Comparison of ENCODE assay signal across 1 cellular context in the genomic region with DNA sequence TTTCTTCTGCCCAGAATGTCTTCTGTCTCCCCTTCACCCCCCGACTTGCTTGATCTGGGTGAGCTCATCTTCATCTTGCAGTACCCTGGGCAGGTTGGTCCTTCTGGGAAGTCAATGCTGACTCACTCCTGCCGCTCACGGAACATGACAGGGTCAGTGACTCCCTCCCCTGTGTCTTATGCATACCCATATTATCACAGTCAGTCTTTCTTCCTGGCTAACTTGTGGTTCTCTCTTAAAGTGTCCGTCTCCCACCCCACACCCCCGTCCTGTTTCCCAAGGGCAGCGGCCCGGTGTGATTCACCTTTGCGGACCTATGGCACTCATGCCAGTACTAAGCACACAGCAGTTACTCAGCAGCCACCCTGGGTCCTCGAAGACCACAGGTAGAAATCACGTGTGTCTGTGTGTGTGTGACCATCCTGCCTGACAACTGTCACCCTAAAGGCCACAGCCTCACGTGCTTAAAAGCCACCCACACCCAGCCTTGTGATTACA.
TF ChIP-seq lines count a peak whose summit lies in the region.

No MANE protein-coding gene starts in this region.

TF ChIP-seq in HEK293, 187 proteins besides CTCF, POLR2A, EP300 and RAD21 (continued from another document and continues in another):
- TF ChIP-seq, protein P1, sequence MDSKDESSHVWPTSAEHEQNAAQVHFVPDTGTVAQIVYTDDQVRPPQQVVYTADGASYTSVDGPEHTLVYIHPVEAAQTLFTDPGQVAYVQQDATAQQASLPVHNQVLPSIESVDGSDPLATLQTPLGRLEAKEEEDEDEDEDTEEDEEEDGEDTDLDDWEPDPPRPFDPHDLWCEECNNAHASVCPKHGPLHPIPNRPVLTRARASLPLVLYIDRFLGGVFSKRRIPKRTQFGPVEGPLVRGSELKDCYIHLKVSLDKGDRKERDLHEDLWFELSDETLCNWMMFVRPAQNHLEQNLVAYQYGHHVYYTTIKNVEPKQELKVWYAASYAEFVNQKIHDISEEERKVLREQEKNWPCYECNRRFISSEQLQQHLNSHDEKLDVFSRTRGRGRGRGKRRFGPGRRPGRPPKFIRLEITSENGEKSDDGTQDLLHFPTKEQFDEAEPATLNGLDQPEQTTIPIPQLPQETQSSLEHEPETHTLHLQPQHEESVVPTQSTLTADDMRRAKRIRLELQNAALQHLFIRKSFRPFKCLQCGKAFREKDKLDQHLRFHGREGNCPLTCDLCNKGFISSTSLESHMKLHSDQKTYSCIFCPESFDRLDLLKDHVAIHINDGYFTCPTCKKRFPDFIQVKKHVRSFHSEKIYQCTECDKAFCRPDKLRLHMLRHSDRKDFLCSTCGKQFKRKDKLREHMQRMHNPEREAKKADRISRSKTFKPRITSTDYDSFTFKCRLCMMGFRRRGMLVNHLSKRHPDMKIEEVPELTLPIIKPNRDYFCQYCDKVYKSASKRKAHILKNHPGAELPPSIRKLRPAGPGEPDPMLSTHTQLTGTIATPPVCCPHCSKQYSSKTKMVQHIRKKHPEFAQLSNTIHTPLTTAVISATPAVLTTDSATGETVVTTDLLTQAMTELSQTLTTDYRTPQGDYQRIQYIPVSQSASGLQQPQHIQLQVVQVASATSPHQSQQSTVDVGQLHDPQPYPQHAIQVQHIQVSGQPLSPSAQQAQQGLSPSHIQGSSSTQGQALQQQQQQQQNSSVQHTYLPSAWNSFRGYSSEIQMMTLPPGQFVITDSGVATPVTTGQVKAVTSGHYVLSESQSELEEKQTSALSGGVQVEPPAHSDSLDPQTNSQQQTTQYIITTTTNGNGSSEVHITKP (tag by site-specific recombination; IDR thresholded peaks at IDR 0.05) = peak; percentile 66
- TF ChIP-seq ZNF274 (IDR thresholded peaks at IDR 0.05; ENCODE audit: low read length) (no peak), ZNF274 (tag by site-specific recombination; IDR thresholded peaks at IDR 0.05; ENCODE audit: borderline replicate concordance) (no peak), GLI4 (tag by site-specific recombination; IDR thresholded peaks at IDR 0.05) (no peak), ZNF529 (tag by site-specific recombination; IDR thresholded peaks at IDR 0.05; ENCODE audit: insufficient replicate concordance) (no peak), SP7 (tag by site-specific recombination; IDR thresholded peaks at IDR 0.05) (no peak), ZNF169 (tag by site-specific recombination; IDR thresholded peaks at IDR 0.05) (no peak), ZNF114 (tag by site-specific recombination; IDR thresholded peaks at IDR 0.05) (no peak), ZNF843 (tag by site-specific recombination; IDR thresholded peaks at IDR 0.05) (no peak), ZEB2 (tag by site-specific recombination; IDR thresholded peaks at IDR 0.05) (no peak), ZNF157 (tag by site-specific recombination; IDR thresholded peaks at IDR 0.05) (no peak), ZFP3 (tag by site-specific recombination; IDR thresholded peaks at IDR 0.05; ENCODE audit: low read depth) (peak; percentile 45; the same call in 1 of the 2 replicates), ZNF610 (tag by site-specific recombination; IDR thresholded peaks at IDR 0.05; ENCODE audit: borderline replicate concordance) (no peak), REPIN1 (tag by site-specific recombination; IDR thresholded peaks at IDR 0.05; ENCODE audit: low read depth) (no peak), ZNF596 (tag by site-specific recombination; IDR thresholded peaks at IDR 0.05) (no peak), ZNF473 (tag by site-specific recombination; IDR thresholded peaks at IDR 0.05) (no peak), ZFP37 (tag by site-specific recombination; IDR thresholded peaks at IDR 0.05) (no peak), ZNF629 (tag by site-specific recombination; IDR thresholded peaks at IDR 0.05) (0 out of 2 replicates have a peak, but pooled peaks have one; percentile 40), ZNF138 (tag by site-specific recombination; IDR thresholded peaks at IDR 0.05; ENCODE audit: borderline replicate concordance) (no peak), ZNF707 (tag by site-specific recombination; IDR thresholded peaks at IDR 0.05) (no peak), SALL2 (tag by site-specific recombination; IDR thresholded peaks at IDR 0.05; ENCODE audit: borderline replicate concordance) (no peak), ZFP69B (tag by site-specific recombination; IDR thresholded peaks at IDR 0.05) (no peak), ZNF223 (tag by site-specific recombination; IDR thresholded peaks at IDR 0.05) (no peak), ZNF10 (tag by site-specific recombination; IDR thresholded peaks at IDR 0.05) (no peak), ZNF37A (tag by site-specific recombination; IDR thresholded peaks at IDR 0.05) (no peak), ZNF830 (tag by site-specific recombination; IDR thresholded peaks at IDR 0.05; ENCODE audit: low read depth) (no peak), ZNF776 (tag by site-specific recombination; IDR thresholded peaks at IDR 0.05; ENCODE audit: borderline replicate concordance) (no peak), OVOL3 (tag by site-specific recombination; IDR thresholded peaks at IDR 0.05) (no peak), ZNF311 (tag by site-specific recombination; IDR thresholded peaks at IDR 0.05; ENCODE audit: borderline replicate concordance) (no peak), ZNF394 (tag by site-specific recombination; IDR thresholded peaks at IDR 0.05; ENCODE audit: borderline replicate concordance) (no peak), ZBTB8A (tag by site-specific recombination; IDR thresholded peaks at IDR 0.05) (no peak)
- TF ChIP-seq, protein P2, sequence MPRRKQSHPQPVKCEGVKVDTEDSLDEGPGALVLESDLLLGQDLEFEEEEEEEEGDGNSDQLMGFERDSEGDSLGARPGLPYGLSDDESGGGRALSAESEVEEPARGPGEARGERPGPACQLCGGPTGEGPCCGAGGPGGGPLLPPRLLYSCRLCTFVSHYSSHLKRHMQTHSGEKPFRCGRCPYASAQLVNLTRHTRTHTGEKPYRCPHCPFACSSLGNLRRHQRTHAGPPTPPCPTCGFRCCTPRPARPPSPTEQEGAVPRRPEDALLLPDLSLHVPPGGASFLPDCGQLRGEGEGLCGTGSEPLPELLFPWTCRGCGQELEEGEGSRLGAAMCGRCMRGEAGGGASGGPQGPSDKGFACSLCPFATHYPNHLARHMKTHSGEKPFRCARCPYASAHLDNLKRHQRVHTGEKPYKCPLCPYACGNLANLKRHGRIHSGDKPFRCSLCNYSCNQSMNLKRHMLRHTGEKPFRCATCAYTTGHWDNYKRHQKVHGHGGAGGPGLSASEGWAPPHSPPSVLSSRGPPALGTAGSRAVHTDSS (tag by site-specific recombination; IDR thresholded peaks at IDR 0.05) = no peak
- TF ChIP-seq, protein P3, sequence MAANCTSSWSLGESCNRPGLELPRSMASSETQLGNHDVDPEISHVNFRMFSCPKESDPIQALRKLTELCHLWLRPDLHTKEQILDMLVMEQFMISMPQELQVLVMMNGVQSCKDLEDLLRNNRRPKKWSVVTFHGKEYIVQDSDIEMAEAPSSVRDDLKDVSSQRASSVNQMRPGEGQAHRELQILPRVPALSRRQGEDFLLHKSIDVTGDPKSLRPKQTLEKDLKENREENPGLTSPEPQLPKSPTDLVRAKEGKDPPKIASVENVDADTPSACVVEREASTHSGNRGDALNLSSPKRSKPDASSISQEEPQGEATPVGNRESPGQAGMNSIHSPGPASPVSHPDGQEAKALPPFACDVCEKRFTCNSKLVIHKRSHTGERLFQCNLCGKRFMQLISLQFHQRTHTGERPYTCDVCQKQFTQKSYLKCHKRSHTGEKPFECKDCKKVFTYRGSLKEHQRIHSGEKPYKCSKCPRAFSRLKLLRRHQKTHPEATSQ (tag by site-specific recombination; IDR thresholded peaks at IDR 0.05) = no peak
- TF ChIP-seq, protein P4, sequence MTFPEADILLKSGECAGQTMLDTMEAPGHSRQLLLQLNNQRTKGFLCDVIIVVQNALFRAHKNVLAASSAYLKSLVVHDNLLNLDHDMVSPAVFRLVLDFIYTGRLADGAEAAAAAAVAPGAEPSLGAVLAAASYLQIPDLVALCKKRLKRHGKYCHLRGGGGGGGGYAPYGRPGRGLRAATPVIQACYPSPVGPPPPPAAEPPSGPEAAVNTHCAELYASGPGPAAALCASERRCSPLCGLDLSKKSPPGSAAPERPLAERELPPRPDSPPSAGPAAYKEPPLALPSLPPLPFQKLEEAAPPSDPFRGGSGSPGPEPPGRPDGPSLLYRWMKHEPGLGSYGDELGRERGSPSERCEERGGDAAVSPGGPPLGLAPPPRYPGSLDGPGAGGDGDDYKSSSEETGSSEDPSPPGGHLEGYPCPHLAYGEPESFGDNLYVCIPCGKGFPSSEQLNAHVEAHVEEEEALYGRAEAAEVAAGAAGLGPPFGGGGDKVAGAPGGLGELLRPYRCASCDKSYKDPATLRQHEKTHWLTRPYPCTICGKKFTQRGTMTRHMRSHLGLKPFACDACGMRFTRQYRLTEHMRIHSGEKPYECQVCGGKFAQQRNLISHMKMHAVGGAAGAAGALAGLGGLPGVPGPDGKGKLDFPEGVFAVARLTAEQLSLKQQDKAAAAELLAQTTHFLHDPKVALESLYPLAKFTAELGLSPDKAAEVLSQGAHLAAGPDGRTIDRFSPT (tag by site-specific recombination; IDR thresholded peaks at IDR 0.05) = no peak
- TF ChIP-seq, protein P5, sequence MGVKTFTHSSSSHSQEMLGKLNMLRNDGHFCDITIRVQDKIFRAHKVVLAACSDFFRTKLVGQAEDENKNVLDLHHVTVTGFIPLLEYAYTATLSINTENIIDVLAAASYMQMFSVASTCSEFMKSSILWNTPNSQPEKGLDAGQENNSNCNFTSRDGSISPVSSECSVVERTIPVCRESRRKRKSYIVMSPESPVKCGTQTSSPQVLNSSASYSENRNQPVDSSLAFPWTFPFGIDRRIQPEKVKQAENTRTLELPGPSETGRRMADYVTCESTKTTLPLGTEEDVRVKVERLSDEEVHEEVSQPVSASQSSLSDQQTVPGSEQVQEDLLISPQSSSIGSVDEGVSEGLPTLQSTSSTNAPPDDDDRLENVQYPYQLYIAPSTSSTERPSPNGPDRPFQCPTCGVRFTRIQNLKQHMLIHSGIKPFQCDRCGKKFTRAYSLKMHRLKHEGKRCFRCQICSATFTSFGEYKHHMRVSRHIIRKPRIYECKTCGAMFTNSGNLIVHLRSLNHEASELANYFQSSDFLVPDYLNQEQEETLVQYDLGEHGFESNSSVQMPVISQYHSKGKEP (tag by site-specific recombination; IDR thresholded peaks at IDR 0.05) = no peak
- TF ChIP-seq, protein P6, sequence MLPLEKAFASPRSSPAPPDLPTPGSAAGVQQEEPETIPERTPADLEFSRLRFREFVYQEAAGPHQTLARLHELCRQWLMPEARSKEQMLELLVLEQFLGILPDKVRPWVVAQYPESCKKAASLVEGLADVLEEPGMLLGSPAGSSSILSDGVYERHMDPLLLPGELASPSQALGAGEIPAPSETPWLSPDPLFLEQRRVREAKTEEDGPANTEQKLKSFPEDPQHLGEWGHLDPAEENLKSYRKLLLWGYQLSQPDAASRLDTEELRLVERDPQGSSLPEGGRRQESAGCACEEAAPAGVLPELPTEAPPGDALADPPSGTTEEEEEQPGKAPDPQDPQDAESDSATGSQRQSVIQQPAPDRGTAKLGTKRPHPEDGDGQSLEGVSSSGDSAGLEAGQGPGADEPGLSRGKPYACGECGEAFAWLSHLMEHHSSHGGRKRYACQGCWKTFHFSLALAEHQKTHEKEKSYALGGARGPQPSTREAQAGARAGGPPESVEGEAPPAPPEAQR (tag by site-specific recombination; IDR thresholded peaks at IDR 0.05) = no peak
- TF ChIP-seq, protein P7, sequence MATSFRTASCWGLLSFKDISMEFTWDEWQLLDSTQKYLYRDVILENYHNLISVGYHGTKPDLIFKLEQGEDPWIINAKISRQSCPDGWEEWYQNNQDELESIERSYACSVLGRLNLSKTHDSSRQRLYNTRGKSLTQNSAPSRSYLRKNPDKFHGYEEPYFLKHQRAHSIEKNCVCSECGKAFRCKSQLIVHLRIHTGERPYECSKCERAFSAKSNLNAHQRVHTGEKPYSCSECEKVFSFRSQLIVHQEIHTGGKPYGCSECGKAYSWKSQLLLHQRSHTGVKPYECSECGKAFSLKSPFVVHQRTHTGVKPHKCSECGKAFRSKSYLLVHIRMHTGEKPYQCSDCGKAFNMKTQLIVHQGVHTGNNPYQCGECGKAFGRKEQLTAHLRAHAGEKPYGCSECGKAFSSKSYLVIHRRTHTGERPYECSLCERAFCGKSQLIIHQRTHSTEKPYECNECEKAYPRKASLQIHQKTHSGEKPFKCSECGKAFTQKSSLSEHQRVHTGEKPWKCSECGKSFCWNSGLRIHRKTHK (tag by site-specific recombination; IDR thresholded peaks at IDR 0.05) = no peak
- TF ChIP-seq, protein P8, sequence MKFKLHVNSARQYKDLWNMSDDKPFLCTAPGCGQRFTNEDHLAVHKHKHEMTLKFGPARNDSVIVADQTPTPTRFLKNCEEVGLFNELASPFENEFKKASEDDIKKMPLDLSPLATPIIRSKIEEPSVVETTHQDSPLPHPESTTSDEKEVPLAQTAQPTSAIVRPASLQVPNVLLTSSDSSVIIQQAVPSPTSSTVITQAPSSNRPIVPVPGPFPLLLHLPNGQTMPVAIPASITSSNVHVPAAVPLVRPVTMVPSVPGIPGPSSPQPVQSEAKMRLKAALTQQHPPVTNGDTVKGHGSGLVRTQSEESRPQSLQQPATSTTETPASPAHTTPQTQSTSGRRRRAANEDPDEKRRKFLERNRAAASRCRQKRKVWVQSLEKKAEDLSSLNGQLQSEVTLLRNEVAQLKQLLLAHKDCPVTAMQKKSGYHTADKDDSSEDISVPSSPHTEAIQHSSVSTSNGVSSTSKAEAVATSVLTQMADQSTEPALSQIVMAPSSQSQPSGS (tag by site-specific recombination; IDR thresholded peaks at IDR 0.05; ENCODE audit: low read depth) = no peak
- TF ChIP-seq, protein P9, sequence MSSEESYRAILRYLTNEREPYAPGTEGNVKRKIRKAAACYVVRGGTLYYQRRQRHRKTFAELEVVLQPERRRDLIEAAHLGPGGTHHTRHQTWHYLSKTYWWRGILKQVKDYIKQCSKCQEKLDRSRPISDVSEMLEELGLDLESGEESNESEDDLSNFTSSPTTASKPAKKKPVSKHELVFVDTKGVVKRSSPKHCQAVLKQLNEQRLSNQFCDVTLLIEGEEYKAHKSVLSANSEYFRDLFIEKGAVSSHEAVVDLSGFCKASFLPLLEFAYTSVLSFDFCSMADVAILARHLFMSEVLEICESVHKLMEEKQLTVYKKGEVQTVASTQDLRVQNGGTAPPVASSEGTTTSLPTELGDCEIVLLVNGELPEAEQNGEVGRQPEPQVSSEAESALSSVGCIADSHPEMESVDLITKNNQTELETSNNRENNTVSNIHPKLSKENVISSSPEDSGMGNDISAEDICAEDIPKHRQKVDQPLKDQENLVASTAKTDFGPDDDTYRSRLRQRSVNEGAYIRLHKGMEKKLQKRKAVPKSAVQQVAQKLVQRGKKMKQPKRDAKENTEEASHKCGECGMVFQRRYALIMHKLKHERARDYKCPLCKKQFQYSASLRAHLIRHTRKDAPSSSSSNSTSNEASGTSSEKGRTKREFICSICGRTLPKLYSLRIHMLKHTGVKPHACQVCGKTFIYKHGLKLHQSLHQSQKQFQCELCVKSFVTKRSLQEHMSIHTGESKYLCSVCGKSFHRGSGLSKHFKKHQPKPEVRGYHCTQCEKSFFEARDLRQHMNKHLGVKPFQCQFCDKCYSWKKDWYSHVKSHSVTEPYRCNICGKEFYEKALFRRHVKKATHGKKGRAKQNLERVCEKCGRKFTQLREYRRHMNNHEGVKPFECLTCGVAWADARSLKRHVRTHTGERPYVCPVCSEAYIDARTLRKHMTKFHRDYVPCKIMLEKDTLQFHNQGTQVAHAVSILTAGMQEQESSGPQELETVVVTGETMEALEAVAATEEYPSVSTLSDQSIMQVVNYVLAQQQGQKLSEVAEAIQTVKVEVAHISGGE (tag by site-specific recombination; conservative IDR thresholded peaks at IDR 0.05; ENCODE audit: low read depth) = no peak
